ENCODE assay signal across 8 cellular contexts in genomic region chr17:58513391-58513912, GRCh38. TPM values are rescaled to one million over a fixed set of nuclear protein-coding genes. Genes with fewer than 3 reads are reported as not detected.
DNase-seq lines count a peak whose midpoint lies in the region; ATAC-seq, FAIRE-seq and TF ChIP-seq lines count a peak whose summit lies in the region.

No MANE protein-coding gene starts in this region.

- H3K9ac ChIP-seq in H1 (replicated peaks in 1 of 4; ENCODE audit: extremely low read depth in 1 of 4, low read depth in 3 of 4, low read length in 3 of 4), result peak overlapping the region in 3 of 4 experiments; percentile 6 to 87 (median 39); a peak in 4 of 7 replicates

- TF ChIP-seq CTCF in RWPE1 (conservative IDR thresholded peaks at IDR 0.05; ENCODE audit: low read depth), result no peak
- no peak for TF ChIP-seq CTCF in H1 (IDR thresholded peaks at IDR 0.05; ENCODE audit: control extremely low read depth in 1 of 3, insufficient read depth in 1 of 3, low read depth in 1 of 3, low read length in 3 of 3)
- no peak for TF ChIP-seq CTCF in psoas muscle (IDR thresholded peaks at IDR 0.05)

- peaks cover 15% of the 10 kb centered on the region for H3K23me2 ChIP-seq in H1 (ENCODE audit: low read depth, low read length)

- no peak overlapping the region for H2AFZ ChIP-seq in H1 (ENCODE audit: low read length)

- H3K9me3 ChIP-seq in H1 (ENCODE audit: insufficient read depth in 2 of 2, low read depth in 1 of 2, low read length in 1 of 2) (no peaks in the 10 kb centered on the region), psoas muscle (no peaks in the 10 kb centered on the region)

- H2BK20ac ChIP-seq in H1 (ENCODE audit: low read length), result no peak overlapping the region

- H3K14ac ChIP-seq in H1 (ENCODE audit: insufficient read length), result no peak overlapping the region

- H4K5ac ChIP-seq in H1 (ENCODE audit: insufficient read length, low read depth, low read length), result no peak overlapping the region

- H2BK120ac ChIP-seq in H1 (replicated peaks; ENCODE audit: low read depth, low read length), result no peak overlapping the region

- peaks cover 2% of the 10 kb centered on the region in 2 experiments for H4K20me1 ChIP-seq in H1 (replicated peaks in 1 of 2; ENCODE audit: control insufficient read depth in 1 of 2, insufficient read depth in 2 of 2, low read length in 2 of 2)

- CTCF ChIA-PET in RWPE1 (lab: Yijun Ruan, JAX), result no interaction called here
- CTCF ChIA-PET in H1 (lab: Charles Lee; ENCODE audit: partially characterized antibody), result interaction anchor here (0.6 to 1.0 kb wide), 2 partner anchors 10 to 17 kb away, joined by 3 read pairs; no protein-coding TSS in a partner anchor

- intact Hi-C loops in psoas muscle (cut with DNase I), result loop anchor here (5.0 to 10.0 kb wide), 2 partner anchors 159 to 189 kb away; partner anchors contain the start of gene SUPT4H1 (in 2 of the 2)

- peak overlapping the region; percentile 52 to 83 for H3K4me2 ChIP-seq in H1 (ENCODE audit: insufficient read depth in 1 of 2, low read depth in 2 of 2, low read length in 2 of 2)

- H2BK5ac ChIP-seq in H1 (ENCODE audit: low read depth, low read length), result 0 out of 2 replicates have a peak overlapping the region, but pooled peaks have one; percentile 28

- no peak for ATAC-seq in psoas muscle
- no peak for ATAC-seq in HG02981 (IDR thresholded peaks at IDR 0.05; ENCODE audit: unreplicated experiment)
- ATAC-seq in esophagus mucosa, result no peak

- 0 out of 2 replicates have a peak, but pooled peaks have one; percentile 56 for TF ChIP-seq POLR2A in GM12892 (IDR thresholded peaks at IDR 0.05; ENCODE audit: low read depth, low read length)
- TF ChIP-seq POLR2A in H1 (IDR thresholded peaks at IDR 0.05; ENCODE audit: control extremely low read depth in 1 of 2, low read depth in 2 of 2, low read length in 2 of 2), result no peak

- H3K79me1 ChIP-seq in H1 (ENCODE audit: low read depth, low read length), result peaks cover 4% of the 10 kb centered on the region

- WGBS in H1 (ENCODE audit: extremely low coverage in 1 of 2, insufficient coverage in 1 of 2, insufficient read length in 1 of 2, insufficient replicate concordance in 2 of 2, low coverage in 1 of 2, low lambda C conversion rate in 2 of 2, missing lambda C conversion rate in 1 of 2), 2 experiments, result 27% methylated on average over 12 of the region's 12 CpGs; no CpG with 5 or more reads in 1 of the 2 experiments
- 31 to 47% (median 40%) methylated on average over 12 of the region's 12 CpGs for WGBS in psoas muscle, 3 donors

- H2BK15ac ChIP-seq in H1 (ENCODE audit: low read length), result no peak overlapping the region

- H3K23ac ChIP-seq in H1 (ENCODE audit: insufficient read length), result no peak overlapping the region

- H3K36me3 ChIP-seq in H1 (ENCODE audit: control insufficient read depth in 2 of 4, insufficient read depth in 4 of 4, low read length in 3 of 4) (peaks cover 14 to 40% (median 31%) of the 10 kb centered on the region in 4 experiments), psoas muscle (ENCODE audit: insufficient read depth in 1 of 2, low read depth in 1 of 2) (peaks cover 7 to 56% of the 10 kb centered on the region in 2 donors)

- H3K56ac ChIP-seq in H1 (replicated peaks; ENCODE audit: insufficient read length, low read depth, low read length), result no peak overlapping the region

- POLR2A ChIA-PET in RWPE1 (lab: Yijun Ruan, JAX; ENCODE audit: low non-redundant PET), result interaction anchor here (0.7 kb wide), 1 partner anchor 59 kb away, joined by 3 read pairs; no protein-coding TSS in a partner anchor
- POLR2A ChIA-PET in H1 (lab: Charles Lee; ENCODE audit: partially characterized antibody), result interaction anchor here (0.6 to 2.9 kb wide), 18 partner anchors 8 to 472 kb away, joined by 3 to 25 read pairs (median 4); partner anchors contain the start of gene MKS1

- FAIRE-seq in GM12892 (lab: Jason Lieb, UNC) (peak; percentile 51), H1 (lab: Jason Lieb, UNC) (no peak), urothelium cell line (lab: Jason Lieb, UNC) (no peak)

- H3K27ac ChIP-seq in RWPE1 (peak overlapping the region; percentile 76), H1 (ENCODE audit: low read depth, low read length) (peak overlapping the region; percentile 85; the same call in 1 of the 2 replicates), psoas muscle (no peak overlapping the region)

- H3K27me3 ChIP-seq in H1 (replicated peaks in 1 of 4; ENCODE audit: control insufficient read depth in 3 of 4, extremely low read depth in 1 of 4, insufficient read depth in 3 of 4, low read length in 3 of 4) (no peaks in the 10 kb centered on the region), psoas muscle (ENCODE audit: insufficient read depth in 3 of 3, low read length in 2 of 3) (no peaks in the 10 kb centered on the region)

- no peak overlapping the region for H3K4ac ChIP-seq in H1 (replicated peaks; ENCODE audit: insufficient read length, low read depth, low read length)

- H2AK5ac ChIP-seq in H1 (ENCODE audit: low read depth, low read length), result no peak overlapping the region

- H4K8ac ChIP-seq in H1 (ENCODE audit: extremely low read depth, insufficient read depth, low read length), result peak overlapping the region; percentile 30; the same call in 1 of the 2 replicates

- H3K18ac ChIP-seq in H1 (ENCODE audit: extremely low read depth, low read length), result peak overlapping the region; percentile 10; the same call in 1 of the 2 replicates

- no peak for TF ChIP-seq RAD21 in H1 (IDR thresholded peaks at IDR 0.05 in 1 of 2, conservative IDR thresholded peaks at IDR 0.05 in 1 of 2; ENCODE audit: low read depth in 2 of 2, low read length in 2 of 2)

- DNase-seq in GM12892 (ENCODE audit: insufficient read length) (no peak), RWPE1 (ENCODE audit: low spot score) (no peak), H1 (ENCODE audit: low read depth in 1 of 2, low spot score in 2 of 2) (no peak), psoas muscle (no peak), urothelium cell line (ENCODE audit: low spot score) (no peak), glomerular visceral epithelial cell (ENCODE audit: extremely low spot score) (no peak)

- H3K4me1 ChIP-seq in H1 (replicated peaks in 1 of 4; ENCODE audit: control insufficient read depth in 3 of 4, insufficient read depth in 4 of 4, low read length in 3 of 4) (peaks cover 0 to 18% (median 5%) of the 10 kb centered on the region in 4 experiments; a peak in 5 of 7 replicates), psoas muscle (peaks cover 26% of the 10 kb centered on the region)

- no peak overlapping the region for H2BK12ac ChIP-seq in H1 (ENCODE audit: low read depth, low read length)

- H3K4me3 ChIP-seq in H1 (ENCODE audit: extremely low read depth in 1 of 4, insufficient read depth in 2 of 4, low read depth in 3 of 4, low read length in 4 of 4) (peak overlapping the region; percentile 47 to 88 (median 77)), psoas muscle (peak overlapping the region; percentile 77)

- peaks cover 0 to 26% of the 10 kb centered on the region in 2 experiments; a peak in 2 of 4 replicates for H3K79me2 ChIP-seq in H1 (ENCODE audit: control insufficient read depth in 1 of 2, insufficient read depth in 2 of 2, low read length in 2 of 2)

- H4K91ac ChIP-seq in H1 (replicated peaks; ENCODE audit: insufficient read length, low read length), result no peak overlapping the region

- no peak for TF ChIP-seq EP300 in H1 (IDR thresholded peaks at IDR 0.05; ENCODE audit: borderline replicate concordance in 1 of 2, low read depth in 2 of 2, low read length in 2 of 2)

RNA-seq across cellular contexts. Expression of gene MTMR4, which starts 1.0 kb away (rescaled TPM):
- polyA plus RNA-seq in GM12892 (2012; ENCODE audit: missing spikeins), result 51.5 TPM
- 33.4 and 39.2 TPM in 2 replicates for total RNA-seq in H1 (2021; fragmentation: NEBNext Ultra II Directional; extraction: Animal tissue kit (Norgen Biotek cat#: 25700))
- polyA plus RNA-seq in H1 (2011; rRNA removed), result 15.9 and 17.7 TPM in 2 replicates
- 27.1 TPM for polyA plus RNA-seq in H1 (2011; cell fraction: cytosol; rRNA removed)
- 54.2 TPM for polyA plus RNA-seq in H1 (2011; cell fraction: nucleus; rRNA removed)
- 17.8 to 25.9 TPM (median 22.8 TPM) in 4 replicates for polyA plus RNA-seq in H1 (2012, experiment 1 of 2)
- 8.3 TPM for polyA plus RNA-seq in H1 (2012, experiment 2 of 2)
- polyA plus RNA-seq in H1 (2013, experiment 1 of 2), result 11.7 TPM
- polyA plus RNA-seq in H1 (2013, experiment 2 of 2), result 10.6 TPM
- 149 and 157 TPM in 2 replicates for polyA minus RNA-seq in H1 (2011; rRNA and poly(A)+ RNA removed)
- polyA minus RNA-seq in H1 (2011; cell fraction: cytosol; rRNA and poly(A)+ RNA removed), result 35.4 TPM
- polyA minus RNA-seq in H1 (2011; cell fraction: nucleus; rRNA and poly(A)+ RNA removed), result 40.5 TPM
- total RNA-seq in psoas muscle, result 10 to 100 TPM in 3 of 4 donors, 1 to 10 TPM in 1; 4.5 to 11.2 (median 10.8) TPM
- polyA plus RNA-seq in psoas muscle, result 1 to 10 TPM; 2.4 to 7.7 (median 4.0) TPM
- total RNA-seq in esophagus mucosa, result 32.3 TPM

RNA-seq across cellular contexts. Expression of gene HSF5, which starts 25.2 kb away (rescaled TPM):
- polyA plus RNA-seq in GM12892 (2012; ENCODE audit: missing spikeins), result not detected
- not detected in 2 replicates for total RNA-seq in H1 (2021; fragmentation: NEBNext Ultra II Directional; extraction: Animal tissue kit (Norgen Biotek cat#: 25700))
- polyA plus RNA-seq in H1 (2011; rRNA removed), result 0.02 TPM in 1 of 2 replicates, not detected in the other
- 0.03 TPM for polyA plus RNA-seq in H1 (2011; cell fraction: cytosol; rRNA removed)
- not detected for polyA plus RNA-seq in H1 (2011; cell fraction: nucleus; rRNA removed)
- not detected in 4 replicates for polyA plus RNA-seq in H1 (2012, experiment 1 of 2)
- not detected for polyA plus RNA-seq in H1 (2012, experiment 2 of 2)
- polyA plus RNA-seq in H1 (2013, experiment 1 of 2), result 0.02 TPM
- polyA plus RNA-seq in H1 (2013, experiment 2 of 2), result not detected
- 0.05 TPM in 1 of 2 replicates, not detected in the other for polyA minus RNA-seq in H1 (2011; rRNA and poly(A)+ RNA removed)
- not detected for polyA minus RNA-seq in H1 (2011; cell fraction: cytosol; rRNA and poly(A)+ RNA removed)
- 0.20 TPM for polyA minus RNA-seq in H1 (2011; cell fraction: nucleus; rRNA and poly(A)+ RNA removed)
- not detected for total RNA-seq in psoas muscle
- not detected for polyA plus RNA-seq in psoas muscle
- not detected for total RNA-seq in esophagus mucosa
